35 cellular contexts compared by ENCODE assay signal in genomic region chr5:1244255-1244654, GRCh38. TPM values are rescaled to one million over a fixed set of nuclear protein-coding genes. Genes with fewer than 3 reads are reported as not detected.
"Had no signal": no experiment of that assay in that cellular context is flagged by ENCODE, and none has a peak within 500 bp of the region (broad histone marks: within the 10 kb centered on the region; RNA-seq: fewer than 3 reads in every experiment).

No MANE protein-coding gene starts in this region.

- H3K4me3 Mint-ChIP-seq: activated B cell treated with CpG ODN at 0.5 μM for 24 hours; activated CD4-positive, alpha-beta memory T cell treated with anti-CD3 and anti-CD28 coated beads for 36 hours; activated CD4-positive, alpha-beta memory T cell treated with anti-CD3 and anti-CD28 coated beads, Interleukin-2, amount 10 ng/mL, durations not matched to agents 7 days and 5 days; activated CD4-positive, alpha-beta T cell treated with anti-CD3 and anti-CD28 coated beads for 36 hours; activated CD4-positive, alpha-beta T cell treated with anti-CD3 and anti-CD28 coated beads, Interleukin-2, amount 10 ng/mL, durations not matched to agents 24 days and 14 days; activated CD4-positive, alpha-beta T cell treated with anti-CD3 and anti-CD28 coated beads, Interleukin-2, amount 10 ng/mL, durations not matched to agents 7 days and 5 days; activated CD8-positive, alpha-beta memory T cell treated with anti-CD3 and anti-CD28 coated beads, Interleukin-2, amount 10 ng/mL, durations not matched to agents 7 days and 5 days; activated CD8-positive, alpha-beta T cell treated with anti-CD3 and anti-CD28 coated beads for 36 hours; activated CD8-positive, alpha-beta T cell treated with anti-CD3 and anti-CD28 coated beads, Interleukin-2, amount 10 ng/mL, durations not matched to agents 7 days and 5 days; T-helper 1 cell treated with Interleukin-12 subunit alpha and Interleukin-12 subunit beta and Interleukin-4 antibody, amounts not matched to agents 30 μg/mL and 1 μg/mL, for 36 hours; T-helper 17 cell; T-helper 2 cell treated with Interferon-gamma antibody and Interleukin-4, amounts not matched to agents 5 μg/mL and 100 μg/mL, for 36 hours; WTC11 had no signal

- H3K9me3 Mint-ChIP-seq: activated B cell treated with CpG ODN at 0.5 μM for 24 hours; activated CD4-positive, alpha-beta memory T cell treated with anti-CD3 and anti-CD28 coated beads for 36 hours; activated CD4-positive, alpha-beta memory T cell treated with anti-CD3 and anti-CD28 coated beads, Interleukin-2, amount 10 ng/mL, durations not matched to agents 7 days and 5 days; activated CD4-positive, alpha-beta T cell treated with anti-CD3 and anti-CD28 coated beads, Interleukin-2, amount 10 ng/mL, durations not matched to agents 24 days and 14 days; activated CD4-positive, alpha-beta T cell treated with anti-CD3 and anti-CD28 coated beads, Interleukin-2, amount 10 ng/mL, durations not matched to agents 7 days and 5 days; activated CD8-positive, alpha-beta T cell treated with anti-CD3 and anti-CD28 coated beads for 36 hours; T-helper 1 cell treated with Interleukin-12 subunit alpha and Interleukin-12 subunit beta and Interleukin-4 antibody, amounts not matched to agents 30 μg/mL and 1 μg/mL, for 36 hours; T-helper 2 cell treated with Interferon-gamma antibody and Interleukin-4, amounts not matched to agents 5 μg/mL and 100 μg/mL, for 36 hours; WTC11 had no signal

- H3K4me1 Mint-ChIP-seq: activated B cell treated with CpG ODN at 0.5 μM for 24 hours; activated CD4-positive, alpha-beta memory T cell treated with anti-CD3 and anti-CD28 coated beads, Interleukin-2, amount 10 ng/mL, durations not matched to agents 7 days and 5 days; activated CD4-positive, alpha-beta T cell treated with anti-CD3 and anti-CD28 coated beads for 36 hours; activated CD4-positive, alpha-beta T cell treated with anti-CD3 and anti-CD28 coated beads, Interleukin-2, amount 10 ng/mL, durations not matched to agents 24 days and 14 days; activated CD4-positive, alpha-beta T cell treated with anti-CD3 and anti-CD28 coated beads, Interleukin-2, amount 10 ng/mL, durations not matched to agents 7 days and 5 days; activated CD8-positive, alpha-beta memory T cell treated with anti-CD3 and anti-CD28 coated beads, Interleukin-2, amount 10 ng/mL, durations not matched to agents 7 days and 5 days; T-helper 17 cell had no signal

- H3K27ac Mint-ChIP-seq: activated B cell treated with CpG ODN at 0.5 μM for 24 hours; activated CD4-positive, alpha-beta memory T cell treated with anti-CD3 and anti-CD28 coated beads for 36 hours; activated CD4-positive, alpha-beta memory T cell treated with anti-CD3 and anti-CD28 coated beads, Interleukin-2, amount 10 ng/mL, durations not matched to agents 7 days and 5 days; activated CD4-positive, alpha-beta T cell treated with anti-CD3 and anti-CD28 coated beads for 36 hours; activated CD4-positive, alpha-beta T cell treated with anti-CD3 and anti-CD28 coated beads, Interleukin-2, amount 10 ng/mL, durations not matched to agents 24 days and 14 days; activated CD4-positive, alpha-beta T cell treated with anti-CD3 and anti-CD28 coated beads, Interleukin-2, amount 10 ng/mL, durations not matched to agents 7 days and 5 days; activated CD8-positive, alpha-beta memory T cell treated with anti-CD3 and anti-CD28 coated beads, Interleukin-2, amount 10 ng/mL, durations not matched to agents 7 days and 5 days; activated CD8-positive, alpha-beta T cell treated with anti-CD3 and anti-CD28 coated beads for 36 hours; activated CD8-positive, alpha-beta T cell treated with anti-CD3 and anti-CD28 coated beads, Interleukin-2, amount 10 ng/mL, durations not matched to agents 7 days and 5 days; T-helper 1 cell treated with Interleukin-12 subunit alpha and Interleukin-12 subunit beta and Interleukin-4 antibody, amounts not matched to agents 30 μg/mL and 1 μg/mL, for 36 hours; T-helper 17 cell; T-helper 2 cell treated with Interferon-gamma antibody and Interleukin-4, amounts not matched to agents 5 μg/mL and 100 μg/mL, for 36 hours; WTC11 had no signal

- H3K36me3 Mint-ChIP-seq: activated CD4-positive, alpha-beta memory T cell treated with anti-CD3 and anti-CD28 coated beads for 36 hours; activated CD8-positive, alpha-beta memory T cell treated with anti-CD3 and anti-CD28 coated beads, Interleukin-2, amount 10 ng/mL, durations not matched to agents 7 days and 5 days; WTC11 had no signal

- H3K27ac ChIP-seq: VCaP, WERI-Rb-1 had no signal

- H3K36me3 ChIP-seq: WERI-Rb-1 had no signal

- DNase-seq: activated B cell treated with CpG ODN at 0.5 μM for 24 hours; activated CD4-positive, alpha-beta memory T cell treated with anti-CD3 and anti-CD28 coated beads for 36 hours; activated CD4-positive, alpha-beta memory T cell treated with anti-CD3 and anti-CD28 coated beads, Interleukin-2, amount 10 ng/mL, durations not matched to agents 7 days and 5 days; activated CD4-positive, alpha-beta T cell treated with anti-CD3 and anti-CD28 coated beads for 1 hour; activated CD4-positive, alpha-beta T cell treated with anti-CD3 and anti-CD28 coated beads for 36 hours; activated CD4-positive, alpha-beta T cell treated with anti-CD3 and anti-CD28 coated beads for 4 hours; activated CD4-positive, alpha-beta T cell treated with anti-CD3 and anti-CD28 coated beads for 48 hours; activated CD4-positive, alpha-beta T cell treated with anti-CD3 and anti-CD28 coated beads, Interleukin-2, amount 10 ng/mL, durations not matched to agents 24 days and 14 days; activated CD4-positive, alpha-beta T cell treated with anti-CD3 and anti-CD28 coated beads, Interleukin-2, amount 10 ng/mL, durations not matched to agents 7 days and 5 days; activated CD4-positive, alpha-beta T cell treated with anti-CD3 and anti-CD28 coated beads, Interleukin-2, amount 50 U/mL, for 1 hour; activated CD4-positive, alpha-beta T cell treated with anti-CD3 and anti-CD28 coated beads, Interleukin-2, amount 50 U/mL, for 4 hours; activated CD4-positive, alpha-beta T cell treated with anti-CD3 and anti-CD28 coated beads, Interleukin-2, amount 50 U/mL, for 48 hours; activated CD4-positive, CD25-positive, alpha-beta regulatory T cell; activated CD4-positive, CD25-positive, alpha-beta regulatory T cell treated with anti-CD3 and anti-CD28 coated beads, Interleukin-2, amount 50 U/mL, for 72 hours; activated CD8-positive, alpha-beta memory T cell treated with anti-CD3 and anti-CD28 coated beads for 24 hours; activated CD8-positive, alpha-beta memory T cell treated with anti-CD3 and anti-CD28 coated beads, Interleukin-2, amount 10 ng/mL, durations not matched to agents 7 days and 5 days; activated CD8-positive, alpha-beta memory T cell treated with anti-CD3 and anti-CD28 coated beads, Interleukin-2, amount 50 U/mL, for 4 hours; activated CD8-positive, alpha-beta memory T cell treated with anti-CD3 and anti-CD28 coated beads, Interleukin-2, amount 50 U/mL, for 48 hours; activated CD8-positive, alpha-beta T cell treated with anti-CD3 and anti-CD28 coated beads for 36 hours; activated CD8-positive, alpha-beta T cell treated with anti-CD3 and anti-CD28 coated beads, Interleukin-2, amount 10 ng/mL, durations not matched to agents 7 days and 5 days; activated T-cell treated with anti-CD3 and anti-CD28 coated beads for 4 hours; T-helper 1 cell; T-helper 17 cell; T-helper 2 cell; T-helper 9 cell; T1000 had no signal

- ATAC-seq: activated CD4-positive, alpha-beta T cell treated with anti-CD3 and anti-CD28 coated beads for 36 hours; activated CD4-positive, CD25-positive, alpha-beta regulatory T cell treated with anti-CD3 and anti-CD28 coated beads, Interleukin-2, amount 50 U/mL, for 24 hours; activated CD8-positive, alpha-beta memory T cell treated with anti-CD3 and anti-CD28 coated beads, Interleukin-2, amount 10 ng/mL, durations not matched to agents 7 days and 5 days; activated CD8-positive, alpha-beta T cell treated with anti-CD3 and anti-CD28 coated beads for 36 hours; activated CD8-positive, alpha-beta T cell treated with anti-CD3 and anti-CD28 coated beads, Interleukin-2, amount 10 ng/mL, durations not matched to agents 7 days and 5 days; T-helper 17 cell had no signal

RNA-seq across cellular contexts. Expression of gene SLC6A18, which starts 19.1 kb away (rescaled TPM):
- total RNA-seq: activated B cell treated with CpG ODN at 0.5 μM for 24 hours; activated CD4-positive, alpha-beta memory T cell treated with anti-CD3 and anti-CD28 coated beads for 36 hours; activated CD4-positive, alpha-beta memory T cell treated with anti-CD3 and anti-CD28 coated beads, Interleukin-2, amount 10 ng/mL, durations not matched to agents 7 days and 5 days; activated CD4-positive, alpha-beta T cell treated with anti-CD3 and anti-CD28 coated beads for 36 hours; activated CD4-positive, alpha-beta T cell treated with anti-CD3 and anti-CD28 coated beads, Interleukin-2, amount 10 ng/mL, durations not matched to agents 24 days and 14 days; activated CD4-positive, alpha-beta T cell treated with anti-CD3 and anti-CD28 coated beads, Interleukin-2, amount 10 ng/mL, durations not matched to agents 7 days and 5 days; activated CD8-positive, alpha-beta memory T cell treated with anti-CD3 and anti-CD28 coated beads for 36 hours; activated CD8-positive, alpha-beta memory T cell treated with anti-CD3 and anti-CD28 coated beads, Interleukin-2, amount 10 ng/mL, durations not matched to agents 7 days and 5 days; activated CD8-positive, alpha-beta T cell treated with anti-CD3 and anti-CD28 coated beads for 36 hours; activated CD8-positive, alpha-beta T cell treated with anti-CD3 and anti-CD28 coated beads, Interleukin-2, amount 10 ng/mL, durations not matched to agents 7 days and 5 days; T-helper 1 cell treated with Interleukin-12 subunit alpha and Interleukin-12 subunit beta and Interleukin-4 antibody, amounts not matched to agents 30 ng/mL and 1 ng/mL, for 36 hours; T-helper 17 cell; T-helper 2 cell treated with Interferon-gamma antibody and Interleukin-4, amounts not matched to agents 100 ng/mL and 5 ng/mL, for 36 hours; WTC11 had no signal

RNA-seq across cellular contexts. Expression of gene SLC6A19, which starts 42.9 kb away (rescaled TPM):
- total RNA-seq: activated B cell treated with CpG ODN at 0.5 μM for 24 hours; activated CD4-positive, alpha-beta memory T cell treated with anti-CD3 and anti-CD28 coated beads for 36 hours; activated CD4-positive, alpha-beta memory T cell treated with anti-CD3 and anti-CD28 coated beads, Interleukin-2, amount 10 ng/mL, durations not matched to agents 7 days and 5 days; activated CD4-positive, alpha-beta T cell treated with anti-CD3 and anti-CD28 coated beads for 36 hours; activated CD4-positive, alpha-beta T cell treated with anti-CD3 and anti-CD28 coated beads, Interleukin-2, amount 10 ng/mL, durations not matched to agents 24 days and 14 days; activated CD4-positive, alpha-beta T cell treated with anti-CD3 and anti-CD28 coated beads, Interleukin-2, amount 10 ng/mL, durations not matched to agents 7 days and 5 days; activated CD8-positive, alpha-beta memory T cell treated with anti-CD3 and anti-CD28 coated beads for 36 hours; activated CD8-positive, alpha-beta memory T cell treated with anti-CD3 and anti-CD28 coated beads, Interleukin-2, amount 10 ng/mL, durations not matched to agents 7 days and 5 days; activated CD8-positive, alpha-beta T cell treated with anti-CD3 and anti-CD28 coated beads for 36 hours; activated CD8-positive, alpha-beta T cell treated with anti-CD3 and anti-CD28 coated beads, Interleukin-2, amount 10 ng/mL, durations not matched to agents 7 days and 5 days; T-helper 1 cell treated with Interleukin-12 subunit alpha and Interleukin-12 subunit beta and Interleukin-4 antibody, amounts not matched to agents 30 ng/mL and 1 ng/mL, for 36 hours; T-helper 17 cell; T-helper 2 cell treated with Interferon-gamma antibody and Interleukin-4, amounts not matched to agents 100 ng/mL and 5 ng/mL, for 36 hours had no signal
